In genomic region chr1:187442590-187442989, GRCh38 we compare ENCODE assay signal across 25 cellular contexts.
"Had no signal": no experiment of that assay in that cellular context is flagged by ENCODE, and none has a peak within 500 bp of the region (broad histone marks: within the 10 kb centered on the region; RNA-seq: fewer than 3 reads in every experiment).

No MANE protein-coding gene starts in this region.

- H3K4me3 Mint-ChIP-seq: mesothelial cell of epicardium; naive B cell; naive thymus-derived CD8-positive, alpha-beta T cell had no signal

- FAIRE-seq: endothelial cell of umbilical vein, islet of Langerhans, keratinocyte had no signal

- H3K27ac Mint-ChIP-seq: mesothelial cell of epicardium, naive B cell had no signal

- DNase-seq: dermis blood vessel endothelial cell; dorsolateral prefrontal cortex; effector CD4-positive, alpha-beta T cell; effector memory CD4-positive, alpha-beta T cell; foreskin fibroblast; foreskin melanocyte; gastrocnemius medialis; glutamatergic neuron; head of caudate nucleus; heart right ventricle; hippocampal formation; left cardiac atrium; left lung; left ventricle myocardium superior; lower lobe of right lung; mesenchymal stem cell; mucosa of descending colon; naive B cell; naive thymus-derived CD8-positive, alpha-beta T cell had no signal

- H3K36me3 ChIP-seq: esophagus muscularis mucosa, gastrocnemius medialis, heart right ventricle, left lung, lower lobe of right lung had no signal

- H3K27me3 ChIP-seq: dorsolateral prefrontal cortex, esophagus muscularis mucosa, gastrocnemius medialis, heart right ventricle, left lung had no signal

- H3K9me3 ChIP-seq: esophagus muscularis mucosa, gastrocnemius medialis, heart right ventricle, left lung, lower lobe of right lung had no signal

- H3K36me3 Mint-ChIP-seq: mesothelial cell of epicardium, naive B cell had no signal

- H3K4me3 ChIP-seq: coronary artery, dorsolateral prefrontal cortex, esophagus muscularis mucosa, gastrocnemius medialis, heart right ventricle, left lung, lower lobe of right lung, mucosa of descending colon had no signal

- H3K27ac ChIP-seq: coronary artery, esophagus muscularis mucosa, gastrocnemius medialis, heart right ventricle, left lung, lower lobe of right lung had no signal

- H3K27me3 Mint-ChIP-seq: naive B cell; naive thymus-derived CD8-positive, alpha-beta T cell had no signal

- H3K4me1 Mint-ChIP-seq: mesothelial cell of epicardium; naive B cell; naive thymus-derived CD8-positive, alpha-beta T cell had no signal

- H3K9me3 Mint-ChIP-seq: mesothelial cell of epicardium had no signal

- ATAC-seq: gastrocnemius medialis; heart right ventricle; left cardiac atrium; left lung; left ventricle myocardium superior; lower lobe of right lung; mucosa of descending colon; naive thymus-derived CD8-positive, alpha-beta T cell had no signal

- H3K4me1 ChIP-seq: esophagus muscularis mucosa, gastrocnemius medialis, heart right ventricle, left lung, lower lobe of right lung had no signal
